14 cellular contexts compared by ENCODE assay signal in genomic region chr3:48596157-48596556, GRCh38. TPM values are rescaled to one million over a fixed set of nuclear protein-coding genes. Genes with fewer than 3 reads are reported as not detected.
A peak's percentile ranks its signal among the peaks of the same experiment; 100 is the strongest.
DNase-seq lines count a peak whose midpoint lies in the region; ATAC-seq and TF ChIP-seq lines count a peak whose summit lies in the region.
"Had no signal": no experiment of that assay in that cellular context is flagged by ENCODE, and none has a peak within 500 bp of the region (broad histone marks: within the 10 kb centered on the region; RNA-seq: fewer than 3 reads in every experiment).

No MANE protein-coding gene starts in this region.

- H2AFZ ChIP-seq in smooth muscle cell (ENCODE audit: low read depth): no peak overlapping the region

- H3K36me3 Mint-ChIP-seq in HFFc6 (ENCODE audit: low read depth): peaks cover 30% of the 10 kb centered on the region
- H3K36me3 Mint-ChIP-seq in activated T-helper 17 cell treated with anti-CD3 and anti-CD28 coated beads, Interleukin-2, amount 50 U/mL, for 72 hours (ENCODE audit: low read depth): peaks cover 26% of the 10 kb centered on the region

- peaks cover 2% of the 10 kb centered on the region for H3K27me3 Mint-ChIP-seq in HFFc6 (ENCODE audit: insufficient read depth)
- peaks cover 15% of the 10 kb centered on the region for H3K27me3 Mint-ChIP-seq in activated T-helper 17 cell treated with anti-CD3 and anti-CD28 coated beads, Interleukin-2, amount 50 U/mL, for 72 hours

- peak overlapping the region; percentile 90 for H3K4me3 Mint-ChIP-seq in HFFc6
- H3K4me3 Mint-ChIP-seq in activated T-helper 17 cell treated with anti-CD3 and anti-CD28 coated beads, Interleukin-2, amount 50 U/mL, for 72 hours: no peak overlapping the region
- H3K4me3 Mint-ChIP-seq: CD4-positive, CD25-positive, alpha-beta regulatory T cell; stimulated activated naive CD8-positive, alpha-beta T cell treated with anti-CD3 and anti-CD28 coated beads, Interleukin-15, Interleukin-2, amounts not matched to agents 100 ng/mL and 50 ng/mL, for 24 hours had no signal

- H3K79me2 ChIP-seq in smooth muscle cell (ENCODE audit: low read depth): peaks cover 15% of the 10 kb centered on the region

- H3K9ac ChIP-seq in smooth muscle cell (ENCODE audit: low read depth): peak overlapping the region; percentile 91

- peaks cover 20% of the 10 kb centered on the region for H3K4me1 ChIP-seq in smooth muscle cell (ENCODE audit: low read depth)

- H3K4me3 ChIP-seq in iPS-18c (ENCODE audit: insufficient read depth, low read depth, low read length): 0 out of 2 replicates have a peak overlapping the region, but pooled peaks have one; percentile 28
- H3K4me3 ChIP-seq in smooth muscle cell: no peak overlapping the region

- no peaks in the 10 kb centered on the region for H3K9me3 Mint-ChIP-seq in HFFc6
- H3K9me3 Mint-ChIP-seq in activated T-helper 17 cell treated with anti-CD3 and anti-CD28 coated beads, Interleukin-2, amount 50 U/mL, for 72 hours: no peaks in the 10 kb centered on the region
- H3K9me3 Mint-ChIP-seq: stimulated activated naive CD8-positive, alpha-beta T cell treated with anti-CD3 and anti-CD28 coated beads, Interleukin-15, Interleukin-2, amounts not matched to agents 100 ng/mL and 50 ng/mL, for 24 hours had no signal

- peaks cover 81% of the 10 kb centered on the region for H3K4me1 Mint-ChIP-seq in HFFc6 (ENCODE audit: low read depth)
- H3K4me1 Mint-ChIP-seq in activated T-helper 17 cell treated with anti-CD3 and anti-CD28 coated beads, Interleukin-2, amount 50 U/mL, for 72 hours: peaks cover 5% of the 10 kb centered on the region

- peak overlapping the region; percentile 93 for H3K27ac Mint-ChIP-seq in HFFc6
- peak overlapping the region; percentile 4 for H3K27ac Mint-ChIP-seq in activated T-helper 17 cell treated with anti-CD3 and anti-CD28 coated beads, Interleukin-2, amount 50 U/mL, for 72 hours
- H3K27ac Mint-ChIP-seq: stimulated activated naive CD8-positive, alpha-beta T cell treated with anti-CD3 and anti-CD28 coated beads, Interleukin-15, Interleukin-2, amounts not matched to agents 100 ng/mL and 50 ng/mL, for 24 hours had no signal

- H3F3A ChIP-seq in smooth muscle cell (ENCODE audit: low read depth): peaks cover 39% of the 10 kb centered on the region

- peak overlapping the region; percentile 100 for H3K27ac ChIP-seq in smooth muscle cell (ENCODE audit: low read depth)

- peaks cover 4% of the 10 kb centered on the region for H3K9me3 ChIP-seq in iPS-18c (ENCODE audit: control insufficient read depth, insufficient read depth, low read length)
- H3K9me3 ChIP-seq in smooth muscle cell (replicated peaks; ENCODE audit: low read depth): no peaks in the 10 kb centered on the region

- peak overlapping the region; percentile 61 for H3K4me2 ChIP-seq in smooth muscle cell

- ATAC-seq in activated T-helper 17 cell treated with anti-CD3 and anti-CD28 coated beads, Interleukin-2, amount 50 U/mL, for 72 hours (replicated peaks): no peak
- ATAC-seq in HG03342 (IDR thresholded peaks at IDR 0.05; ENCODE audit: unreplicated experiment): no peak

- no peaks in the 10 kb centered on the region for H3K27me3 ChIP-seq in smooth muscle cell (ENCODE audit: low read depth)

- no peak for TF ChIP-seq CTCF in HFFc6 (IDR thresholded peaks at IDR 0.05)
- TF ChIP-seq CTCF in smooth muscle cell (IDR thresholded peaks at IDR 0.05; ENCODE audit: borderline replicate concordance, insufficient read depth, poor library complexity, severe bottlenecking): no peak

- peaks cover 21% of the 10 kb centered on the region for H4K20me1 ChIP-seq in smooth muscle cell (ENCODE audit: low read depth)

- no peaks in the 10 kb centered on the region for H3K36me3 ChIP-seq in smooth muscle cell (ENCODE audit: low read depth)

- DNase-seq in HFFc6 (no peak), smooth muscle cell (lab: John Stamatoyannopoulos, UW; ENCODE audit: unreplicated experiment) (no peak), germinal center (ENCODE audit: low spot score) (no peak)
- DNase-seq in activated CD4-positive, CD25-positive, alpha-beta regulatory T cell (lab: John Stamatoyannopoulos, UW): no peak
- no peak for DNase-seq in activated CD4-positive, alpha-beta T cell treated with anti-CD3 and anti-CD28 coated beads, Interleukin-2, amount 50 U/mL, for 4 hours
- DNase-seq: CD4-positive, CD25-positive, alpha-beta regulatory T cell; RPMI8226 had no signal

- 55% methylated on average over 5 of the region's 5 CpGs for WGBS in smooth muscle cell (ENCODE audit: low lambda C conversion rate)

RNA-seq across cellular contexts. Expression of gene COL7A1, which starts 1.0 kb away (rescaled TPM):
- total RNA-seq in HFFc6 (2021; fragmentation: NEBNext Ultra II Directional; extraction: Animal tissue kit (Norgen Biotek cat#: 25700)): 100 to 1,000 TPM in 1 of 6 experiments, 10 to 100 TPM in 5; 74.9 to 113 (median 80.8) TPM
- total RNA-seq in activated T-helper 17 cell treated with anti-CD3 and anti-CD28 coated beads, Interleukin-2, amount 50 U/mL, for 72 hours: 1 to 10 TPM; 6.1 to 6.3 TPM
- 45.9 and 57.3 TPM in 2 replicates for total RNA-seq in smooth muscle cell
- 80.7 and 173 TPM in 2 replicates for polyA plus RNA-seq in smooth muscle cell
- polyA plus RNA-seq: CD4-positive, CD25-positive, alpha-beta regulatory T cell had no signal

RNA-seq across cellular contexts. Expression of gene UQCRC1, which starts 13.3 kb away (rescaled TPM):
- 100 to 1,000 TPM; 254 to 322 (median 276) TPM for total RNA-seq in HFFc6 (2021; fragmentation: NEBNext Ultra II Directional; extraction: Animal tissue kit (Norgen Biotek cat#: 25700))
- total RNA-seq in activated T-helper 17 cell treated with anti-CD3 and anti-CD28 coated beads, Interleukin-2, amount 50 U/mL, for 72 hours: 100 to 1,000 TPM; 177 to 269 TPM
- total RNA-seq in smooth muscle cell: 206 and 250 TPM in 2 replicates
- polyA plus RNA-seq in smooth muscle cell: 425 and 428 TPM in 2 replicates

RNA-seq across cellular contexts. Expression of gene TMEM89, which starts 25.4 kb away (rescaled TPM):
- total RNA-seq in HFFc6 (2021; fragmentation: NEBNext Ultra II Directional; extraction: Animal tissue kit (Norgen Biotek cat#: 25700)): under 1 TPM in 1 of 6 experiments, not detected in 5; 0.25 TPM
- 1 to 10 TPM; 1.0 to 1.1 TPM for total RNA-seq in activated T-helper 17 cell treated with anti-CD3 and anti-CD28 coated beads, Interleukin-2, amount 50 U/mL, for 72 hours
- total RNA-seq in smooth muscle cell: not detected in 2 replicates
- 0.25 and 0.47 TPM in 2 replicates for polyA plus RNA-seq in smooth muscle cell
- total RNA-seq: CD4-positive, CD25-positive, alpha-beta regulatory T cell; glomerular endothelial cell; liver; posterior vena cava had no signal
- polyA plus RNA-seq: CD4-positive, CD25-positive, alpha-beta regulatory T cell; liver had no signal

RNA-seq across cellular contexts. Expression of gene UCN2, which starts 32.6 kb away (rescaled TPM):
- total RNA-seq in HFFc6 (2021; fragmentation: NEBNext Ultra II Directional; extraction: Animal tissue kit (Norgen Biotek cat#: 25700)): 1 to 10 TPM; 4.3 to 6.4 (median 5.0) TPM
- total RNA-seq in activated T-helper 17 cell treated with anti-CD3 and anti-CD28 coated beads, Interleukin-2, amount 50 U/mL, for 72 hours: under 1 TPM in 1 of 2 donors, not detected in 1; 0.34 TPM
- total RNA-seq in smooth muscle cell: 6.1 and 7.0 TPM in 2 replicates
- 4.3 and 11.6 TPM in 2 replicates for polyA plus RNA-seq in smooth muscle cell
- total RNA-seq: CD4-positive, CD25-positive, alpha-beta regulatory T cell; posterior vena cava had no signal
- polyA plus RNA-seq: CD4-positive, CD25-positive, alpha-beta regulatory T cell; liver had no signal

RNA-seq across cellular contexts. Expression of gene SLC26A6, which starts 39.1 kb away (rescaled TPM):
- total RNA-seq in HFFc6 (2021; fragmentation: NEBNext Ultra II Directional; extraction: Animal tissue kit (Norgen Biotek cat#: 25700)): 10 to 100 TPM; 15.1 to 19.6 (median 17.5) TPM
- 10 to 100 TPM; 34.9 to 37.6 TPM for total RNA-seq in activated T-helper 17 cell treated with anti-CD3 and anti-CD28 coated beads, Interleukin-2, amount 50 U/mL, for 72 hours
- 28.4 and 29.4 TPM in 2 replicates for total RNA-seq in smooth muscle cell
- 34.8 and 42.4 TPM in 2 replicates for polyA plus RNA-seq in smooth muscle cell
